In genomic region chr6:5205035-5205469, GRCh38 we compare ENCODE assay signal across 12 cellular contexts. TPM values are rescaled to one million over a fixed set of nuclear protein-coding genes. Genes with fewer than 3 reads are reported as not detected.
DNase-seq lines count a peak whose midpoint lies in the region; ATAC-seq, FAIRE-seq and TF ChIP-seq lines count a peak whose summit lies in the region.
"Had no signal": no experiment of that assay in that cellular context is flagged by ENCODE, and none has a peak within 500 bp of the region (broad histone marks: within the 10 kb centered on the region; RNA-seq: fewer than 3 reads in every experiment).

No MANE protein-coding gene starts in this region.

- H3K27me3 ChIP-seq in heart left ventricle (no peaks in the 10 kb centered on the region), psoas muscle (ENCODE audit: insufficient read depth in 3 of 3, low read length in 2 of 3) (no peaks in the 10 kb centered on the region)

- H3K36me3 ChIP-seq in heart left ventricle (no peaks in the 10 kb centered on the region), psoas muscle (ENCODE audit: insufficient read depth in 1 of 2, low read depth in 1 of 2) (no peaks in the 10 kb centered on the region)

- no peak for TF ChIP-seq POLR2A in heart left ventricle (IDR thresholded peaks at IDR 0.05)

- ATAC-seq in Right ventricle myocardium inferior (peak; percentile 6), heart left ventricle (peak in 3 of 4 donors; percentile 16 to 57 (median 20)), psoas muscle (peak in 2 of 4 donors; percentile 29 to 43)

- H3K4me3 ChIP-seq in heart left ventricle: no peak overlapping the region
- H3K4me3 ChIP-seq in psoas muscle: no peak overlapping the region
- H3K4me3 ChIP-seq: K562 had no signal

- no peak for FAIRE-seq in frontal cortex (lab: Jason Lieb, UNC)
- FAIRE-seq: K562 had no signal

- 15 to 34% (median 21%) methylated on average over 5 of the region's 5 CpGs for WGBS in heart left ventricle, 4 donors
- WGBS in psoas muscle, 3 donors: 16 to 35% (median 18%) methylated on average over 5 of the region's 5 CpGs

- intact Hi-C loops in Right ventricle myocardium inferior (cut with DNase I) (no loop called here), cardiac septum (cut with DNase I) (loop anchor here (5.0 kb wide), 1 partner anchor 118 kb away; the partner anchor contains the start of gene PPP1R3G), heart left ventricle (cut with DNase I) (loop anchor here in 3 of 10 donors (5.0 to 10.0 kb wide), 2 partner anchors 57 to 120 kb away; partner anchors contain the start of genes FARS2 (in 2 of the 3), LYRM4 (in 2 of the 3) and PPP1R3G (in 1 of the 3)), psoas muscle (cut with DNase I) (no loop called here)

- H3K27ac ChIP-seq in heart left ventricle (peak overlapping the region; percentile 59 to 93 (median 82)), psoas muscle (peak overlapping the region; percentile 64)
- H3K27ac ChIP-seq: 22Rv1 had no signal

- TF ChIP-seq CTCF in heart left ventricle (IDR thresholded peaks at IDR 0.05): no peak
- no peak for TF ChIP-seq CTCF in psoas muscle (IDR thresholded peaks at IDR 0.05)

- DNase-seq in Right ventricle myocardium inferior (ENCODE audit: missing footprints) (peak; percentile 45), cardiac septum (ENCODE audit: low spot score) (no peak), heart left ventricle (peak in 2 of 5 donors; percentile 16 to 32), psoas muscle (peak in 1 of 2 donors; percentile 15), amniotic stem cell (lab: John Stamatoyannopoulos, UW) (no peak), NCI-H2227 (lab: John Stamatoyannopoulos, UW; ENCODE audit: unreplicated experiment) (no peak), frontal cortex (ENCODE audit: low spot score in 2 of 2) (no peak)
- no peak for DNase-seq in activated naive CD4-positive, alpha-beta T cell (lab: John Stamatoyannopoulos, UW)
- DNase-seq: activated gamma-delta T cell treated with Interleukin-2 at 50 U/mL for 16 hours, H7 had no signal

- H3K4me1 ChIP-seq in heart left ventricle (peaks cover 17 to 82% (median 57%) of the 10 kb centered on the region in 12 donors), psoas muscle (peaks cover 29% of the 10 kb centered on the region)

- H3K9me3 ChIP-seq in heart left ventricle (no peaks in the 10 kb centered on the region), psoas muscle (no peaks in the 10 kb centered on the region)

RNA-seq across cellular contexts. Expression of gene LYRM4, which starts 55.7 kb away (rescaled TPM):
- total RNA-seq in Right ventricle myocardium inferior (23.3 TPM), cardiac septum (21.1 TPM), heart left ventricle (10 to 100 TPM; 18.8 to 39.7 (median 21.3) TPM), psoas muscle (10 to 100 TPM; 11.3 to 21.1 (median 16.2) TPM), frontal cortex (14.7 TPM)
- polyA plus RNA-seq in heart left ventricle (10 to 100 TPM; 21.0 to 22.0 TPM), psoas muscle (10 to 100 TPM; 13.4 to 19.1 (median 15.0) TPM)

RNA-seq across cellular contexts. Expression of gene FARS2, which starts 56.3 kb away (rescaled TPM):
- total RNA-seq in Right ventricle myocardium inferior (20.5 TPM), cardiac septum (13.3 TPM), heart left ventricle (10 to 100 TPM; 17.1 to 24.6 (median 20.5) TPM), psoas muscle (10 to 100 TPM; 10.6 to 17.5 (median 15.8) TPM), frontal cortex (19.6 TPM)
- polyA plus RNA-seq in heart left ventricle (10 to 100 TPM; 11.4 to 21.4 TPM), psoas muscle (10 to 100 TPM; 13.0 to 17.3 (median 13.4) TPM)
